ENCODE assay signal across 18 cellular contexts in the genomic region with DNA sequence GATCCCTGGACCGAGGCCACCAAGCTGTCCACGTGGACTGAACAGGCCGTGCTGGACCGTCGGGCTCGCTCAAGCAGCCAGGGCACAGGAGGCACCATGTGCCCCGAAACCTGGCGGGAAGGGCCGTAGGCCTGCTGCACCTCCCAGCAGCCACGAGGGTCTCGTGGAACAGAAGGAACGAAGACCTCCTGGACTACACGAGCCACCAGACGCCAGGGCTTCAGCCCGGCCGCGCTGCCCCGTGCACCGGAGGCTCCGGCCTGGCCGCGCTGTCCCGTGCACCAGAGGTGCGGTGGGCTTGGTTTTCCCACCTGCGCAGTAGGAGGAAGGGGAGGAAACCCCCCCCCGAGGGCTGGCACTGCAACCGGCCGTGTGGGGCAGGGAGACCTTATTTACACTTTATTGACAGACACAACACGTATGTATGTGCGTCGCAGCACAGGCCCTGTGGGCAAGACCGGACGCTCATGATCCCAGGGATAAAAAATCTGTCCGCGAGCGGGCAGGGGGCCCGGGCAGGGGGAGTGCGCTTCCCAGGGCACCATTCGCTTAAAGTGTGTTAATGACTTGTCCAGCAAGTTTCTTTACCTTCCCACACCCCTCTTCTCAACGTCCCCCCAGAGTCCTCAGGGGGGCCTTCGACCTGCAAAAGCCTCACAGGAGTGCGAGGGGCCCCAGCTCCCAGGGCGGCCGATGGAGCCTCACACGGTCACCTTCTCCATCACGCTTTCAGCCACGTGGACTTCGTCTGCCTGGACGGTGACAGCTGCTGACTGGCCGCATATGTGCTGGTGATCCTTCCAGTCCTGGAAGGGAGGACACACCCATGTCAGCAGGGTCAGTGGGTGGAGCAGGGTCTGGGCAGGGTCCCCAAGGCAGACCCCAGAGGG. TPM values are rescaled to one million over a fixed set of nuclear protein-coding genes. Genes with fewer than 3 reads are reported as not detected.
DNase-seq lines count a peak whose midpoint lies in the region; ATAC-seq, FAIRE-seq and TF ChIP-seq lines count a peak whose summit lies in the region.
"Had no signal": no experiment of that assay in that cellular context is flagged by ENCODE, and none has a peak within 500 bp of the region (broad histone marks: within the 10 kb centered on the region; RNA-seq: fewer than 3 reads in every experiment).

No MANE protein-coding gene starts in this region.

- H3K36me3 ChIP-seq in HepG2 (replicated peaks in 1 of 2; ENCODE audit: control insufficient read depth in 1 of 2, insufficient read depth in 2 of 2, low read length in 2 of 2): peaks cover 4 to 10% of the 10 kb centered on the region in 2 experiments; a peak in 3 of 5 replicates
- no peaks in the 10 kb centered on the region for H3K36me3 ChIP-seq in right lobe of liver
- H3K36me3 ChIP-seq in osteoblast (ENCODE audit: insufficient read depth, low read length): peaks cover 5% of the 10 kb centered on the region

- H2AFZ ChIP-seq in HepG2 (ENCODE audit: low read length): no peak overlapping the region
- H2AFZ ChIP-seq in osteoblast (ENCODE audit: low read length): no peak overlapping the region

- H3K4me1 ChIP-seq in HepG2 (ENCODE audit: insufficient read depth, low read length) (peaks cover 12% of the 10 kb centered on the region; the same call in 1 of the 2 replicates), right lobe of liver (peaks cover 0 to 14% (median 5%) of the 10 kb centered on the region in 4 donors), osteoblast (ENCODE audit: insufficient read depth, low read length) (no peaks in the 10 kb centered on the region)

- H4K20me1 ChIP-seq in HepG2 (ENCODE audit: insufficient read depth, low read length) (0 out of 2 replicates have a peak, but pooled peaks cover 5% of the 10 kb centered on the region), osteoblast (ENCODE audit: insufficient read depth, low read length) (peaks cover 7% of the 10 kb centered on the region)

- no peak overlapping the region for H3K4me2 ChIP-seq in HepG2 (ENCODE audit: low read depth, low read length)
- H3K4me2 ChIP-seq in osteoblast (ENCODE audit: insufficient read depth, low read length): no peak overlapping the region

- peak in 1 of 2 experiments; percentile 22; a peak in 1 of 4 replicates for TF ChIP-seq POLR2A in HepG2 (IDR thresholded peaks at IDR 0.05; ENCODE audit: insufficient read depth in 1 of 2, low read depth in 2 of 2, low read length in 2 of 2)
- no peak for TF ChIP-seq POLR2A in right lobe of liver (IDR thresholded peaks at IDR 0.05)

- TF ChIP-seq EP300 in HepG2 (IDR thresholded peaks at IDR 0.05; ENCODE audit: low read depth in 2 of 2, low read length in 2 of 2) (no peak), HepG2 (CRISPR knock-in tag; IDR thresholded peaks at IDR 0.05; ENCODE audit: borderline replicate concordance) (no peak)

- TF ChIP-seq RAD21 in HepG2 (CRISPR knock-in tag; IDR thresholded peaks at IDR 0.05): no peak

- FAIRE-seq in HepG2 (lab: Jason Lieb, UNC): no peak

- no TSS peak for BruUV-seq in HepG2 (replicated peaks; lab: Mats Ljungman, UMichigan)

- no peaks in the 10 kb centered on the region for H3K79me2 ChIP-seq in HepG2 (ENCODE audit: insufficient read depth, low read length)
- H3K79me2 ChIP-seq in osteoblast (ENCODE audit: insufficient read depth, low read length): no peaks in the 10 kb centered on the region

- POLR2A ChIA-PET in HepG2 (lab: Yijun Ruan, JAX): interaction anchor here (0.7 kb wide), 1 partner anchor 152 kb away, joined by 3 read pairs; no protein-coding TSS in a partner anchor

- H3K4me3 ChIP-seq in HepG2 (replicated peaks in 1 of 3; ENCODE audit: insufficient read depth in 1 of 3, low read depth in 2 of 3, low read length in 3 of 3) (no peak overlapping the region), right lobe of liver (no peak overlapping the region), osteoblast (ENCODE audit: insufficient read depth, low read length) (no peak overlapping the region)
- H3K4me3 ChIP-seq: SK-N-MC had no signal

- TF ChIP-seq CTCF in HepG2 (CRISPR knock-in tag; IDR thresholded peaks at IDR 0.05): no peak
- TF ChIP-seq CTCF in right lobe of liver (IDR thresholded peaks at IDR 0.05): no peak
- no peak for TF ChIP-seq CTCF in osteoblast (IDR thresholded peaks at IDR 0.05; ENCODE audit: extremely low read depth, low read depth, low read length)

- H3K9me3 ChIP-seq in HepG2 (ENCODE audit: low read length) (no peaks in the 10 kb centered on the region), right lobe of liver (no peaks in the 10 kb centered on the region), osteoblast (ENCODE audit: low read depth, low read length) (no peaks in the 10 kb centered on the region)

- H3K27ac ChIP-seq in HepG2 (ENCODE audit: extremely low read length, insufficient read depth, low read length) (no peak overlapping the region), right lobe of liver (no peak overlapping the region), osteoblast (ENCODE audit: low read depth, low read length) (no peak overlapping the region)

- H3K27me3 ChIP-seq in HepG2 (ENCODE audit: control insufficient read depth in 1 of 2, insufficient read depth in 2 of 2, low read length in 2 of 2): no peaks in the 10 kb centered on the region
- H3K27me3 ChIP-seq in right lobe of liver: no peaks in the 10 kb centered on the region
- no peaks in the 10 kb centered on the region for H3K27me3 ChIP-seq in osteoblast (ENCODE audit: insufficient read depth, low read length)

- H3K9ac ChIP-seq in HepG2 (ENCODE audit: insufficient read depth, low read depth, low read length): no peak overlapping the region

- DNase-seq in HepG2 (ENCODE audit: low spot score): no peak
- no peak for DNase-seq in right lobe of liver
- peak; percentile 81 for DNase-seq in osteoblast (ENCODE audit: insufficient read length, low spot score, missing footprints)
- no peak for DNase-seq in ACHN
- DNase-seq: AML-193; Calu3; CD4-positive, CD25-positive, alpha-beta regulatory T cell; DND-41; MV-4-11; NCI-H1436; NCI-H2081 treated with DMSO at 0.1 percent for 48 hours; NCI-H2227 treated with DMSO at 0.1 percent for 48 hours; NCI-H526 treated with DMSO at 0.1 percent for 48 hours; NK-92 treated with Interleukin-12 subunit alpha and Interleukin-12 subunit beta, amount 100 ng/mL, for 24 hours had no signal

- in situ Hi-C loops in HepG2 (cut with HindIII; ENCODE audit: extremely low pct_ligation_motif_present, low pct_unique_long_range_greater_than_20kb) (no loop called here), ACHN (cut with HindIII; ENCODE audit: low pct_ligation_motif_present, low pct_unique_long_range_greater_than_20kb, low sequenced_read_pairs) (no loop called here)

- intact Hi-C loops in HepG2 (cut with micrococcal nuclease; ENCODE audit: unreplicated experiment) (no loop called here), right lobe of liver (cut with DNase I) (no loop called here)

- CTCF ChIA-PET in HepG2 (lab: Yijun Ruan, JAX; ENCODE audit: low intra/inter-chr PET ratio, low total read pairs): no interaction called here

- WGBS in HepG2 (ENCODE audit: low lambda C conversion rate): 97% methylated on average over 44 of the region's 50 CpGs
- 40% methylated on average over 1 of the region's 50 CpGs for WGBS in right lobe of liver (ENCODE audit: insufficient coverage, low coverage, low lambda C conversion rate, missing lambda C conversion rate)

- ATAC-seq in HepG2: no peak; the same call in 2 of the 3 replicates
- no peak for ATAC-seq in right lobe of liver
- ATAC-seq: HCT116 had no signal

RNA-seq across cellular contexts. Expression of a gene that starts 7.0 kb away (rescaled TPM):
- total RNA-seq in HepG2 (2016; rRNA removed; fragmentation: Illumina TruSeq; extraction: Trizol) (0.13 TPM in 1 of 2 replicates, not detected in the other), right lobe of liver (under 1 TPM in 4 of 6 experiments, not detected in 2; 0.31 to 0.90 (median 0.41) TPM), osteoblast (under 0.01 TPM in 1 of 2 replicates, not detected in the other)
- not detected in 2 replicates for total RNA-seq in HepG2 (2016; cell fraction: cytosol; rRNA removed; fragmentation: Illumina TruSeq; extraction: Trizol; ENCODE audit: low read depth)
- total RNA-seq in HepG2 (2016; cell fraction: insoluble cytoplasmic fraction; rRNA removed; fragmentation: Illumina TruSeq; extraction: Trizol): not detected in 2 replicates
- 0.15 TPM in 1 of 2 replicates, not detected in the other for total RNA-seq in HepG2 (2016; cell fraction: membrane; rRNA removed; fragmentation: Illumina TruSeq; extraction: Trizol)
- total RNA-seq in HepG2 (2016; cell fraction: nucleus; rRNA removed; fragmentation: Illumina TruSeq; extraction: Trizol): not detected in 2 replicates
- polyA plus RNA-seq in HepG2 (2011; rRNA removed): 0.09 TPM in 2 replicates
- polyA plus RNA-seq in HepG2 (2011; cell fraction: cytosol; rRNA removed): 0.11 TPM in 1 of 2 replicates, not detected in the other
- polyA plus RNA-seq in HepG2 (2011; cell fraction: nucleus; rRNA removed): 1.3 and 1.6 TPM in 2 replicates
- polyA plus RNA-seq in HepG2 (2012): 0.60 and 0.79 TPM in 2 replicates
- polyA plus RNA-seq in HepG2 (2016; cell fraction: cytosol; fragmentation: Illumina TruSeq; extraction: Trizol; ENCODE audit: low read depth): 0.18 and 0.26 TPM in 2 replicates
- 0.16 and 0.24 TPM in 2 replicates for polyA plus RNA-seq in HepG2 (2016; cell fraction: insoluble cytoplasmic fraction; fragmentation: Illumina TruSeq; extraction: Trizol; ENCODE audit: low read depth)
- polyA plus RNA-seq in HepG2 (2016; cell fraction: membrane; fragmentation: Illumina TruSeq; extraction: Trizol; ENCODE audit: low read depth): 0.22 and 0.28 TPM in 2 replicates
- 1.4 and 1.5 TPM in 2 replicates for polyA plus RNA-seq in HepG2 (2016; cell fraction: nucleus; fragmentation: Illumina TruSeq; extraction: Trizol; ENCODE audit: insufficient read depth, low read depth)
- polyA minus RNA-seq in HepG2 (2011; rRNA and poly(A)+ RNA removed; ENCODE audit: low replicate concordance): 0.42 TPM in 1 of 2 replicates, not detected in the other
- polyA minus RNA-seq in HepG2 (2011; cell fraction: cytosol; rRNA and poly(A)+ RNA removed): not detected in 2 replicates
- polyA minus RNA-seq in HepG2 (2011; cell fraction: nucleus; rRNA and poly(A)+ RNA removed): 0.26 and 0.50 TPM in 2 replicates
- total RNA-seq: A172; CD4-positive, CD25-positive, alpha-beta regulatory T cell; LHCN-M2 had no signal
- polyA plus RNA-seq: CD4-positive, CD25-positive, alpha-beta regulatory T cell had no signal

RNA-seq across cellular contexts. Expression of a gene that starts 17.1 kb away (rescaled TPM):
- total RNA-seq in HepG2 (2016; rRNA removed; fragmentation: Illumina TruSeq; extraction: Trizol) (not detected in 2 replicates), right lobe of liver (not detected), osteoblast (not detected in 2 replicates)
- total RNA-seq in HepG2 (2016; cell fraction: cytosol; rRNA removed; fragmentation: Illumina TruSeq; extraction: Trizol; ENCODE audit: low read depth): not detected in 2 replicates
- not detected in 2 replicates for total RNA-seq in HepG2 (2016; cell fraction: insoluble cytoplasmic fraction; rRNA removed; fragmentation: Illumina TruSeq; extraction: Trizol)
- not detected in 2 replicates for total RNA-seq in HepG2 (2016; cell fraction: membrane; rRNA removed; fragmentation: Illumina TruSeq; extraction: Trizol)
- not detected in 2 replicates for total RNA-seq in HepG2 (2016; cell fraction: nucleus; rRNA removed; fragmentation: Illumina TruSeq; extraction: Trizol)
- not detected in 2 replicates for polyA plus RNA-seq in HepG2 (2011; rRNA removed)
- polyA plus RNA-seq in HepG2 (2011; cell fraction: cytosol; rRNA removed): not detected in 2 replicates
- not detected in 2 replicates for polyA plus RNA-seq in HepG2 (2011; cell fraction: nucleus; rRNA removed)
- not detected in 2 replicates for polyA plus RNA-seq in HepG2 (2012)
- not detected in 2 replicates for polyA plus RNA-seq in HepG2 (2016; cell fraction: cytosol; fragmentation: Illumina TruSeq; extraction: Trizol; ENCODE audit: low read depth)
- not detected in 2 replicates for polyA plus RNA-seq in HepG2 (2016; cell fraction: insoluble cytoplasmic fraction; fragmentation: Illumina TruSeq; extraction: Trizol; ENCODE audit: low read depth)
- not detected in 2 replicates for polyA plus RNA-seq in HepG2 (2016; cell fraction: membrane; fragmentation: Illumina TruSeq; extraction: Trizol; ENCODE audit: low read depth)
- polyA plus RNA-seq in HepG2 (2016; cell fraction: nucleus; fragmentation: Illumina TruSeq; extraction: Trizol; ENCODE audit: insufficient read depth, low read depth): not detected in 2 replicates
- not detected in 2 replicates for polyA minus RNA-seq in HepG2 (2011; rRNA and poly(A)+ RNA removed; ENCODE audit: low replicate concordance)
- polyA minus RNA-seq in HepG2 (2011; cell fraction: cytosol; rRNA and poly(A)+ RNA removed): not detected in 2 replicates
- polyA minus RNA-seq in HepG2 (2011; cell fraction: nucleus; rRNA and poly(A)+ RNA removed): not detected in 2 replicates
- total RNA-seq: A172; Calu3; CD4-positive, CD25-positive, alpha-beta regulatory T cell; LHCN-M2 had no signal
- polyA plus RNA-seq: CD4-positive, CD25-positive, alpha-beta regulatory T cell had no signal

RNA-seq across cellular contexts. Expression of a gene that starts 19.3 kb away (rescaled TPM):
- total RNA-seq in HepG2 (2016; rRNA removed; fragmentation: Illumina TruSeq; extraction: Trizol) (0.21 and 0.46 TPM in 2 replicates), right lobe of liver (100 to 1,000 TPM in 2 of 6 experiments, 10 to 100 TPM in 4; 59.4 to 162 (median 80.7) TPM), osteoblast (not detected in 2 replicates)
- 0.09 TPM in 1 of 2 replicates, not detected in the other for total RNA-seq in HepG2 (2016; cell fraction: cytosol; rRNA removed; fragmentation: Illumina TruSeq; extraction: Trizol; ENCODE audit: low read depth)
- total RNA-seq in HepG2 (2016; cell fraction: insoluble cytoplasmic fraction; rRNA removed; fragmentation: Illumina TruSeq; extraction: Trizol): 0.52 TPM in 1 of 2 replicates, not detected in the other
- total RNA-seq in HepG2 (2016; cell fraction: membrane; rRNA removed; fragmentation: Illumina TruSeq; extraction: Trizol): 0.25 and 0.52 TPM in 2 replicates
- 0.65 and 0.72 TPM in 2 replicates for total RNA-seq in HepG2 (2016; cell fraction: nucleus; rRNA removed; fragmentation: Illumina TruSeq; extraction: Trizol)
- polyA plus RNA-seq in HepG2 (2011; rRNA removed): 0.68 and 0.71 TPM in 2 replicates
- polyA plus RNA-seq in HepG2 (2011; cell fraction: cytosol; rRNA removed): 0.19 and 0.67 TPM in 2 replicates
- 1.8 and 3.5 TPM in 2 replicates for polyA plus RNA-seq in HepG2 (2011; cell fraction: nucleus; rRNA removed)
- polyA plus RNA-seq in HepG2 (2012): 0.37 and 0.71 TPM in 2 replicates
- polyA plus RNA-seq in HepG2 (2016; cell fraction: cytosol; fragmentation: Illumina TruSeq; extraction: Trizol; ENCODE audit: low read depth): 0.06 and 0.12 TPM in 2 replicates
- polyA plus RNA-seq in HepG2 (2016; cell fraction: insoluble cytoplasmic fraction; fragmentation: Illumina TruSeq; extraction: Trizol; ENCODE audit: low read depth): 0.70 and 0.90 TPM in 2 replicates
- 0.11 and 0.40 TPM in 2 replicates for polyA plus RNA-seq in HepG2 (2016; cell fraction: membrane; fragmentation: Illumina TruSeq; extraction: Trizol; ENCODE audit: low read depth)
- 3.1 and 3.6 TPM in 2 replicates for polyA plus RNA-seq in HepG2 (2016; cell fraction: nucleus; fragmentation: Illumina TruSeq; extraction: Trizol; ENCODE audit: insufficient read depth, low read depth)
- polyA minus RNA-seq in HepG2 (2011; rRNA and poly(A)+ RNA removed; ENCODE audit: low replicate concordance): 0.62 TPM in 1 of 2 replicates, not detected in the other
- polyA minus RNA-seq in HepG2 (2011; cell fraction: cytosol; rRNA and poly(A)+ RNA removed): 0.40 TPM in 1 of 2 replicates, not detected in the other
- 0.26 and 0.75 TPM in 2 replicates for polyA minus RNA-seq in HepG2 (2011; cell fraction: nucleus; rRNA and poly(A)+ RNA removed)
- total RNA-seq: A172; CD4-positive, CD25-positive, alpha-beta regulatory T cell; LHCN-M2 had no signal
- polyA plus RNA-seq: CD4-positive, CD25-positive, alpha-beta regulatory T cell had no signal

RNA-seq across cellular contexts. Expression of a gene that starts 28.3 kb away (rescaled TPM):
- total RNA-seq in HepG2 (2016; rRNA removed; fragmentation: Illumina TruSeq; extraction: Trizol) (not detected in 2 replicates), right lobe of liver (10 to 100 TPM; 27.3 to 72.8 (median 47.7) TPM), osteoblast (11.5 and 21.4 TPM in 2 replicates)
- total RNA-seq in HepG2 (2016; cell fraction: cytosol; rRNA removed; fragmentation: Illumina TruSeq; extraction: Trizol; ENCODE audit: low read depth): not detected in 2 replicates
- total RNA-seq in HepG2 (2016; cell fraction: insoluble cytoplasmic fraction; rRNA removed; fragmentation: Illumina TruSeq; extraction: Trizol): not detected in 2 replicates
- total RNA-seq in HepG2 (2016; cell fraction: membrane; rRNA removed; fragmentation: Illumina TruSeq; extraction: Trizol): not detected in 2 replicates
- not detected in 2 replicates for total RNA-seq in HepG2 (2016; cell fraction: nucleus; rRNA removed; fragmentation: Illumina TruSeq; extraction: Trizol)
- 0.04 TPM in 1 of 2 replicates, not detected in the other for polyA plus RNA-seq in HepG2 (2011; rRNA removed)
- polyA plus RNA-seq in HepG2 (2011; cell fraction: cytosol; rRNA removed): 0.03 TPM in 1 of 2 replicates, not detected in the other
- polyA plus RNA-seq in HepG2 (2011; cell fraction: nucleus; rRNA removed): 0.47 and 0.69 TPM in 2 replicates
- polyA plus RNA-seq in HepG2 (2012): 0.42 and 0.91 TPM in 2 replicates
- not detected in 2 replicates for polyA plus RNA-seq in HepG2 (2016; cell fraction: cytosol; fragmentation: Illumina TruSeq; extraction: Trizol; ENCODE audit: low read depth)
- not detected in 2 replicates for polyA plus RNA-seq in HepG2 (2016; cell fraction: insoluble cytoplasmic fraction; fragmentation: Illumina TruSeq; extraction: Trizol; ENCODE audit: low read depth)
- polyA plus RNA-seq in HepG2 (2016; cell fraction: membrane; fragmentation: Illumina TruSeq; extraction: Trizol; ENCODE audit: low read depth): not detected in 2 replicates
- not detected in 2 replicates for polyA plus RNA-seq in HepG2 (2016; cell fraction: nucleus; fragmentation: Illumina TruSeq; extraction: Trizol; ENCODE audit: insufficient read depth, low read depth)
- polyA minus RNA-seq in HepG2 (2011; rRNA and poly(A)+ RNA removed; ENCODE audit: low replicate concordance): 3.8 TPM in 1 of 2 replicates, not detected in the other
- not detected in 2 replicates for polyA minus RNA-seq in HepG2 (2011; cell fraction: cytosol; rRNA and poly(A)+ RNA removed)
- polyA minus RNA-seq in HepG2 (2011; cell fraction: nucleus; rRNA and poly(A)+ RNA removed): not detected in 2 replicates

RNA-seq across cellular contexts. Expression of a gene that starts 50.9 kb away (rescaled TPM):
- total RNA-seq in HepG2 (2016; rRNA removed; fragmentation: Illumina TruSeq; extraction: Trizol): 18.2 and 29.6 TPM in 2 replicates
- total RNA-seq in HepG2 (2016; cell fraction: cytosol; rRNA removed; fragmentation: Illumina TruSeq; extraction: Trizol; ENCODE audit: low read depth): 52.0 and 58.7 TPM in 2 replicates
- total RNA-seq in HepG2 (2016; cell fraction: insoluble cytoplasmic fraction; rRNA removed; fragmentation: Illumina TruSeq; extraction: Trizol): 20.8 and 32.8 TPM in 2 replicates
- 63.0 and 70.8 TPM in 2 replicates for total RNA-seq in HepG2 (2016; cell fraction: membrane; rRNA removed; fragmentation: Illumina TruSeq; extraction: Trizol)
- 23.5 and 24.2 TPM in 2 replicates for total RNA-seq in HepG2 (2016; cell fraction: nucleus; rRNA removed; fragmentation: Illumina TruSeq; extraction: Trizol)
- polyA plus RNA-seq in HepG2 (2011; rRNA removed): 22.3 and 31.6 TPM in 2 replicates
- 18.7 and 21.9 TPM in 2 replicates for polyA plus RNA-seq in HepG2 (2011; cell fraction: cytosol; rRNA removed)
- polyA plus RNA-seq in HepG2 (2011; cell fraction: nucleus; rRNA removed): 48.8 and 50.2 TPM in 2 replicates
- polyA plus RNA-seq in HepG2 (2012): 24.8 and 28.9 TPM in 2 replicates
- polyA plus RNA-seq in HepG2 (2016; cell fraction: cytosol; fragmentation: Illumina TruSeq; extraction: Trizol; ENCODE audit: low read depth): 54.2 and 64.1 TPM in 2 replicates
- polyA plus RNA-seq in HepG2 (2016; cell fraction: insoluble cytoplasmic fraction; fragmentation: Illumina TruSeq; extraction: Trizol; ENCODE audit: low read depth): 20.0 and 24.6 TPM in 2 replicates
- 53.8 and 73.1 TPM in 2 replicates for polyA plus RNA-seq in HepG2 (2016; cell fraction: membrane; fragmentation: Illumina TruSeq; extraction: Trizol; ENCODE audit: low read depth)
- polyA plus RNA-seq in HepG2 (2016; cell fraction: nucleus; fragmentation: Illumina TruSeq; extraction: Trizol; ENCODE audit: insufficient read depth, low read depth): 41.0 and 44.0 TPM in 2 replicates
- 25.5 and 31.1 TPM in 2 replicates for polyA minus RNA-seq in HepG2 (2011; rRNA and poly(A)+ RNA removed; ENCODE audit: low replicate concordance)
- 12.7 and 21.4 TPM in 2 replicates for polyA minus RNA-seq in HepG2 (2011; cell fraction: cytosol; rRNA and poly(A)+ RNA removed)
- polyA minus RNA-seq in HepG2 (2011; cell fraction: nucleus; rRNA and poly(A)+ RNA removed): 27.7 and 32.9 TPM in 2 replicates
- 10 to 100 TPM; 11.3 to 17.9 (median 14.0) TPM for total RNA-seq in right lobe of liver
- 38.0 and 44.2 TPM in 2 replicates for total RNA-seq in osteoblast

Comparison
In these comparisons a context has a peak if more than half of its experiments do, and no peak if none do; other contexts are left out.
1. RNA of a gene that starts 19.3 kb away (total RNA-seq): 59.4 to 162 TPM in right lobe of liver; 0.09 to 0.72 TPM in HepG2 and not detected in osteoblast; every median in the first group is over 10 times any median in the second.